8 cellular contexts compared by ENCODE assay signal in genomic region chr3:16514021-16514700, GRCh38. TPM values are rescaled to one million over a fixed set of nuclear protein-coding genes. Genes with fewer than 3 reads are reported as not detected.
DNase-seq lines count a peak whose midpoint lies in the region; ATAC-seq and TF ChIP-seq lines count a peak whose summit lies in the region.

No MANE protein-coding gene starts in this region.

- peak overlapping the region; percentile 95 for H3K4me3 Mint-ChIP-seq in activated CD4-positive, alpha-beta T cell treated with anti-CD3 and anti-CD28 coated beads, Interleukin-2, amount 10 ng/mL, durations not matched to agents 24 days and 14 days
- peak overlapping the region; percentile 84 for H3K4me3 Mint-ChIP-seq in activated naive CD8-positive, alpha-beta T cell treated with anti-CD3 and anti-CD28 coated beads, Interleukin-2, amount 10 ng/mL, durations not matched to agents 7 days and 5 days

- H3K27ac ChIP-seq in left lung (peak overlapping the region; percentile 83 to 86), testis (peak overlapping the region in 1 of 2 donors; percentile 75)

- peaks cover 4% of the 10 kb centered on the region for H3K9me3 Mint-ChIP-seq in activated CD4-positive, alpha-beta T cell treated with anti-CD3 and anti-CD28 coated beads, Interleukin-2, amount 10 ng/mL, durations not matched to agents 24 days and 14 days
- H3K9me3 Mint-ChIP-seq in activated naive CD8-positive, alpha-beta T cell treated with anti-CD3 and anti-CD28 coated beads, Interleukin-2, amount 10 ng/mL, durations not matched to agents 7 days and 5 days, result peaks cover 2% of the 10 kb centered on the region

- no peak for DNase-seq in activated CD4-positive, alpha-beta T cell treated with anti-CD3 and anti-CD28 coated beads, Interleukin-2, amount 10 ng/mL, durations not matched to agents 24 days and 14 days
- DNase-seq in activated CD4-positive, alpha-beta T cell treated with anti-CD3 and anti-CD28 coated beads for 1 hour, result no peak
- DNase-seq in activated naive CD8-positive, alpha-beta T cell treated with anti-CD3 and anti-CD28 coated beads, Interleukin-2, amount 10 ng/mL, durations not matched to agents 7 days and 5 days, result no peak
- DNase-seq in left lung (no peak), testis (no peak), DMS53 treated with DMSO at 0.1 percent for 48 hours (lab: John Stamatoyannopoulos, UW; ENCODE audit: unreplicated experiment) (no peak), globus pallidus (ENCODE audit: low spot score) (no peak)

- no peaks in the 10 kb centered on the region for H3K27me3 Mint-ChIP-seq in activated CD4-positive, alpha-beta T cell treated with anti-CD3 and anti-CD28 coated beads, Interleukin-2, amount 10 ng/mL, durations not matched to agents 24 days and 14 days
- no peaks in the 10 kb centered on the region for H3K27me3 Mint-ChIP-seq in activated naive CD8-positive, alpha-beta T cell treated with anti-CD3 and anti-CD28 coated beads, Interleukin-2, amount 10 ng/mL, durations not matched to agents 7 days and 5 days

- no peak for ATAC-seq in activated naive CD8-positive, alpha-beta T cell treated with anti-CD3 and anti-CD28 coated beads, Interleukin-2, amount 10 ng/mL, durations not matched to agents 7 days and 5 days (ENCODE audit: low read depth)
- ATAC-seq in left lung, result no peak
- ATAC-seq in GM19463 (IDR thresholded peaks at IDR 0.05; ENCODE audit: unreplicated experiment), result no peak

- H3K4me3 ChIP-seq in left lung (peak overlapping the region; percentile 82 to 86), testis (peak overlapping the region; percentile 63 to 78)

- H3K4me1 ChIP-seq in left lung, result peaks cover 12 to 60% of the 10 kb centered on the region in 2 donors
- H3K4me1 ChIP-seq in testis, result peaks cover 6% of the 10 kb centered on the region

- H3K9me3 ChIP-seq in left lung (no peaks in the 10 kb centered on the region), testis (no peaks in the 10 kb centered on the region)

- H3K36me3 ChIP-seq in left lung, result no peaks in the 10 kb centered on the region
- H3K36me3 ChIP-seq in testis (ENCODE audit: low read depth, missing control alignments), result no peaks in the 10 kb centered on the region

- H3K36me3 Mint-ChIP-seq in activated CD4-positive, alpha-beta T cell treated with anti-CD3 and anti-CD28 coated beads, Interleukin-2, amount 10 ng/mL, durations not matched to agents 24 days and 14 days (ENCODE audit: low read depth), result peaks cover 21% of the 10 kb centered on the region
- peaks cover 5% of the 10 kb centered on the region for H3K36me3 Mint-ChIP-seq in activated naive CD8-positive, alpha-beta T cell treated with anti-CD3 and anti-CD28 coated beads, Interleukin-2, amount 10 ng/mL, durations not matched to agents 7 days and 5 days

- H3K4me1 Mint-ChIP-seq in activated CD4-positive, alpha-beta T cell treated with anti-CD3 and anti-CD28 coated beads, Interleukin-2, amount 10 ng/mL, durations not matched to agents 24 days and 14 days, result peaks cover 58% of the 10 kb centered on the region
- H3K4me1 Mint-ChIP-seq in activated naive CD8-positive, alpha-beta T cell treated with anti-CD3 and anti-CD28 coated beads, Interleukin-2, amount 10 ng/mL, durations not matched to agents 7 days and 5 days, result peaks cover 56% of the 10 kb centered on the region

- TF ChIP-seq CTCF in left lung (IDR thresholded peaks at IDR 0.05) (no peak), testis (IDR thresholded peaks at IDR 0.05) (no peak)

- POLR2A ChIA-PET in activated naive CD8-positive, alpha-beta T cell treated with anti-CD3 and anti-CD28 coated beads, Interleukin-2, amount 10 ng/mL, durations not matched to agents 7 days and 5 days (lab: Charles Lee), result interaction anchor here (2.5 to 2.9 kb wide), 2 partner anchors 226 to 228 kb away, joined by 10 to 17 read pairs; no protein-coding TSS in a partner anchor

- no peak for TF ChIP-seq POLR2A in testis (IDR thresholded peaks at IDR 0.05)

- 58 to 62% methylated on average over 6 to 9 of the region's 9 CpGs for WGBS in testis, 2 donors

- H3K27me3 ChIP-seq in left lung (no peaks in the 10 kb centered on the region), testis (no peaks in the 10 kb centered on the region)

- H3K27ac Mint-ChIP-seq in activated CD4-positive, alpha-beta T cell treated with anti-CD3 and anti-CD28 coated beads, Interleukin-2, amount 10 ng/mL, durations not matched to agents 24 days and 14 days, result peak overlapping the region; percentile 84
- H3K27ac Mint-ChIP-seq in activated naive CD8-positive, alpha-beta T cell treated with anti-CD3 and anti-CD28 coated beads, Interleukin-2, amount 10 ng/mL, durations not matched to agents 7 days and 5 days, result peak overlapping the region; percentile 70

- intact Hi-C loops in activated CD4-positive, alpha-beta T cell treated with anti-CD3 and anti-CD28 coated beads, Interleukin-2, amount 10 ng/mL, durations not matched to agents 24 days and 14 days (cut with micrococcal nuclease), result loop anchor here (2.0 to 10.0 kb wide), 5 partner anchors 143 to 1921 kb away; partner anchors contain the start of gene TBC1D5
- intact Hi-C loops in left lung (cut with DNase I), result no loop called here
- intact Hi-C loops in testis (cut with DNase I; ENCODE audit: low total_unique reads), result no loop called here

RNA-seq across cellular contexts. Expression of gene RFTN1, which starts 0.7 kb away (rescaled TPM):
- total RNA-seq in activated CD4-positive, alpha-beta T cell treated with anti-CD3 and anti-CD28 coated beads, Interleukin-2, amount 10 ng/mL, durations not matched to agents 24 days and 14 days, result 90.6 and 92.4 TPM in 2 replicates
- 10 to 100 TPM; 64.4 to 66.7 TPM for total RNA-seq in activated naive CD8-positive, alpha-beta T cell treated with anti-CD3 and anti-CD28 coated beads, Interleukin-2, amount 10 ng/mL, durations not matched to agents 7 days and 5 days
- 10 to 100 TPM; 47.2 to 85.1 TPM for total RNA-seq in left lung
- 10 to 100 TPM; 20.8 to 25.7 TPM for total RNA-seq in testis
- 22.2 TPM for polyA plus RNA-seq in testis (ENCODE audit: insufficient read depth, low read depth, low replicate concordance)
